ENCODE assay signal across 26 cellular contexts in genomic region chr6:25418463-25419052, GRCh38.
DNase-seq lines count a peak whose midpoint lies in the region; ATAC-seq and TF ChIP-seq lines count a peak whose summit lies in the region.
"Had no signal": no experiment of that assay in that cellular context is flagged by ENCODE, and none has a peak within 500 bp of the region (broad histone marks: within the 10 kb centered on the region; RNA-seq: fewer than 3 reads in every experiment).

No MANE protein-coding gene starts in this region.

- intact Hi-C loops in lower lobe of right lung (cut with DNase I), result no loop called here

- no peaks in the 10 kb centered on the region for H3K27me3 ChIP-seq in lower lobe of right lung (ENCODE audit: low read depth)
- H3K27me3 ChIP-seq: BLaER1, ovary, right lobe of liver had no signal

- in situ Hi-C loops in G401 (cut with HindIII; ENCODE audit: low sequenced_read_pairs), result no loop called here

- H3K36me3 ChIP-seq in lower lobe of right lung, result no peaks in the 10 kb centered on the region
- H3K36me3 ChIP-seq: BLaER1, ovary, right lobe of liver had no signal

- no peak overlapping the region for H3K4me3 ChIP-seq in lower lobe of right lung
- H3K4me3 ChIP-seq: BLaER1, ovary, right lobe of liver had no signal

- no peak for TF ChIP-seq CTCF in lower lobe of right lung (IDR thresholded peaks at IDR 0.05)

- peak; percentile 12 for DNase-seq in EL
- DNase-seq in NCI-H226, result peak; percentile 52
- peak; percentile 17 for DNase-seq in amniotic epithelial cell (ENCODE audit: low read depth)
- no peak for DNase-seq in lower lobe of right lung
- no peak for DNase-seq in Ammon's horn (ENCODE audit: low spot score)
- no peak for DNase-seq in left lobe of liver (ENCODE audit: low spot score)
- DNase-seq in G401 (ENCODE audit: low spot score), result no peak
- DNase-seq: activated CD4-positive, alpha-beta T cell treated with anti-CD3 and anti-CD28 coated beads, Interleukin-2, amount 50 U/mL, for 4 hours; activated CD4-positive, CD25-positive, alpha-beta regulatory T cell; central memory CD4-positive, alpha-beta T cell; DND-41; HCEC 1CT; kidney; mammary epithelial cell; NCI-H1436 treated with DMSO at 0.1 percent for 48 hours; NCI-H524; NK-92 treated with Interleukin-12 subunit alpha and Interleukin-12 subunit beta, amount 100 ng/mL, for 24 hours; ovary; right lobe of liver; SIG-M5; stimulated activated CD4-positive, alpha-beta T cell treated with anti-CD3 and anti-CD28 coated beads, Interleukin-15, amount 100 ng/mL, for 24 hours; stimulated activated naive CD4-positive, alpha-beta T cell; SW 1271; T-helper 9 cell had no signal

- peaks cover 44% of the 10 kb centered on the region for H3K4me1 ChIP-seq in lower lobe of right lung

- H3K9me3 ChIP-seq in lower lobe of right lung, result no peaks in the 10 kb centered on the region
- H3K9me3 ChIP-seq: ovary, right lobe of liver had no signal

- ATAC-seq in lower lobe of right lung, result no peak
- ATAC-seq in HG03378 (IDR thresholded peaks at IDR 0.05; ENCODE audit: unreplicated experiment), result no peak
- no peak for ATAC-seq in left lobe of liver
- ATAC-seq: right lobe of liver had no signal

- peak overlapping the region; percentile 28 for H3K27ac ChIP-seq in lower lobe of right lung
- H3K27ac ChIP-seq: BLaER1, ovary, right lobe of liver had no signal

Comparison
In these comparisons a context has a peak if more than half of its experiments do, and no peak if none do; other contexts are left out.
1. DNase-seq: peak in EL (single experiment), NCI-H226 (single experiment) and amniotic epithelial cell (single experiment); none in lower lobe of right lung (single experiment), Ammon's horn (single experiment), left lobe of liver (single experiment) and G401 (single experiment).